16 cellular contexts compared by ENCODE assay signal in genomic region chr13:100887729-100888151, GRCh38.
A peak's percentile ranks its signal among the peaks of the same experiment; 100 is the strongest.
DNase-seq lines count a peak whose midpoint lies in the region; ATAC-seq and TF ChIP-seq lines count a peak whose summit lies in the region.
"Had no signal": no experiment of that assay in that cellular context is flagged by ENCODE, and none has a peak within 500 bp of the region (broad histone marks: within the 10 kb centered on the region; RNA-seq: fewer than 3 reads in every experiment).

No MANE protein-coding gene starts in this region.

- H3F3A ChIP-seq in neural progenitor cell (ENCODE audit: low read depth) = no peaks in the 10 kb centered on the region

- no peaks in the 10 kb centered on the region for H4K20me1 ChIP-seq in BLaER1 treated with 17β-estradiol and CSF1 and Interleukin-3, amounts not matched to agents 10 nM and 100 nM
- H4K20me1 ChIP-seq in neural progenitor cell (ENCODE audit: low read depth) = no peaks in the 10 kb centered on the region

- H3K36me3 Mint-ChIP-seq in neural progenitor cell = no peaks in the 10 kb centered on the region
- H3K36me3 Mint-ChIP-seq: activated naive CD8-positive, alpha-beta T cell had no signal

- WGBS in testis, 2 donors = 83 to 85% methylated on average over 1 of the region's 1 CpG

- DNase-seq in NB4 (ENCODE audit: low read depth) = peak; percentile 56
- peak; percentile 34 for DNase-seq in dedifferentiated amniotic fluid mesenchymal stem cell (ENCODE audit: extremely low spot score)
- DNase-seq in lower lobe of right lung = no peak
- no peak for DNase-seq in retina
- no peak for DNase-seq in neural progenitor cell (ENCODE audit: low spot score)
- no peak for DNase-seq in testis
- DNase-seq: DMS153, erythroblast, H9, NCI-H2081, sigmoid colon, SJCRH30 had no signal

- no peak overlapping the region for H3K4me3 ChIP-seq in BLaER1 treated with 17β-estradiol and CSF1 and Interleukin-3, amounts not matched to agents 10 nM and 100 nM
- H3K4me3 ChIP-seq in NB4 (ENCODE audit: low read depth, low read length) (no peak overlapping the region), lower lobe of right lung (no peak overlapping the region), neural progenitor cell (no peak overlapping the region), testis (no peak overlapping the region)
- H3K4me3 ChIP-seq: lung, sigmoid colon, SJCRH30 had no signal

- intact Hi-C loops in lower lobe of right lung (cut with DNase I) = no loop called here
- intact Hi-C loops in testis (cut with DNase I; ENCODE audit: low total_unique reads) = no loop called here

- H3K27me3 Mint-ChIP-seq in neural progenitor cell (ENCODE audit: insufficient read depth, low read depth) = no peaks in the 10 kb centered on the region

- H3K9me3 ChIP-seq in BLaER1 treated with 17β-estradiol and CSF1 and Interleukin-3, amounts not matched to agents 10 nM and 100 nM (replicated peaks in 1 of 11) = peaks cover 0 to 6% (median 0%) of the 10 kb centered on the region in 11 experiments; a peak in 3 of 22 replicates
- H3K9me3 ChIP-seq in lower lobe of right lung = no peaks in the 10 kb centered on the region
- H3K9me3 ChIP-seq in neural progenitor cell (ENCODE audit: low read depth) = no peaks in the 10 kb centered on the region
- no peaks in the 10 kb centered on the region for H3K9me3 ChIP-seq in testis
- H3K9me3 ChIP-seq: sigmoid colon, SJCRH30 had no signal

- H3K9me3 Mint-ChIP-seq in neural progenitor cell = no peaks in the 10 kb centered on the region

- TF ChIP-seq POLR2A in NB4 (IDR thresholded peaks at IDR 0.05; ENCODE audit: extremely low read depth, insufficient read length) (no peak), testis (IDR thresholded peaks at IDR 0.05) (no peak)

- H2AFZ ChIP-seq in neural progenitor cell (replicated peaks) = no peak overlapping the region

- no peak overlapping the region for H3K27ac ChIP-seq in BLaER1 treated with 17β-estradiol and CSF1 and Interleukin-3, amounts not matched to agents 10 nM and 100 nM
- H3K27ac ChIP-seq in lower lobe of right lung (no peak overlapping the region), neural progenitor cell (no peak overlapping the region), testis (no peak overlapping the region)
- H3K27ac ChIP-seq: sigmoid colon, SJCRH30 had no signal

- no peak overlapping the region for H3K9ac ChIP-seq in BLaER1 treated with 17β-estradiol and CSF1 and Interleukin-3, amounts not matched to agents 10 nM and 100 nM
- no peak overlapping the region for H3K9ac ChIP-seq in neural progenitor cell

- H3K79me2 ChIP-seq in neural progenitor cell (ENCODE audit: low read depth) = no peaks in the 10 kb centered on the region

- H3K36me3 ChIP-seq in BLaER1 treated with 17β-estradiol and CSF1 and Interleukin-3, amounts not matched to agents 10 nM and 100 nM = no peaks in the 10 kb centered on the region
- H3K36me3 ChIP-seq in lower lobe of right lung (no peaks in the 10 kb centered on the region), neural progenitor cell (no peaks in the 10 kb centered on the region), testis (ENCODE audit: low read depth, missing control alignments) (no peaks in the 10 kb centered on the region)
- H3K36me3 ChIP-seq: sigmoid colon, SJCRH30 had no signal

- TF ChIP-seq CTCF in NB4 (IDR thresholded peaks at IDR 0.05; ENCODE audit: low read depth, low read length) = no peak
- TF ChIP-seq CTCF in lower lobe of right lung (IDR thresholded peaks at IDR 0.05) = no peak
- no peak for TF ChIP-seq CTCF in neural progenitor cell (IDR thresholded peaks at IDR 0.05)
- no peak for TF ChIP-seq CTCF in testis (IDR thresholded peaks at IDR 0.05)

- ATAC-seq in lower lobe of right lung = peak; percentile 18 to 19
- no peak for ATAC-seq in GM18517 (IDR thresholded peaks at IDR 0.05; ENCODE audit: unreplicated experiment)

- H3K27me3 ChIP-seq in BLaER1 treated with 17β-estradiol and CSF1 and Interleukin-3, amounts not matched to agents 10 nM and 100 nM = no peaks in the 10 kb centered on the region
- H3K27me3 ChIP-seq in lower lobe of right lung (ENCODE audit: low read depth) = no peaks in the 10 kb centered on the region
- H3K27me3 ChIP-seq in neural progenitor cell = no peaks in the 10 kb centered on the region
- no peaks in the 10 kb centered on the region for H3K27me3 ChIP-seq in testis
- H3K27me3 ChIP-seq: sigmoid colon, SJCRH30 had no signal

- H3K4me2 ChIP-seq in BLaER1 treated with 17β-estradiol and CSF1 and Interleukin-3, amounts not matched to agents 10 nM and 100 nM = peak overlapping the region in 8 of 11 experiments; percentile 2 to 76 (median 54); a peak in 13 of 22 replicates
- H3K4me2 ChIP-seq in neural progenitor cell = no peak overlapping the region

- H3K4me1 ChIP-seq in BLaER1 treated with 17β-estradiol and CSF1 and Interleukin-3, amounts not matched to agents 10 nM and 100 nM = peaks cover 0 to 10% (median 7%) of the 10 kb centered on the region in 10 experiments; a peak in 12 of 20 replicates
- no peaks in the 10 kb centered on the region for H3K4me1 ChIP-seq in lower lobe of right lung
- H3K4me1 ChIP-seq in neural progenitor cell = peaks cover 9% of the 10 kb centered on the region
- no peaks in the 10 kb centered on the region for H3K4me1 ChIP-seq in testis
- H3K4me1 ChIP-seq: sigmoid colon, SJCRH30 had no signal

- H3K4me1 Mint-ChIP-seq in neural progenitor cell = peaks cover 13% of the 10 kb centered on the region

- no peak overlapping the region for H3K27ac Mint-ChIP-seq in neural progenitor cell
- H3K27ac Mint-ChIP-seq: activated naive CD8-positive, alpha-beta T cell; H9 had no signal

- no peak overlapping the region for H3K4me3 Mint-ChIP-seq in neural progenitor cell
- H3K4me3 Mint-ChIP-seq: activated naive CD8-positive, alpha-beta T cell; H9 had no signal

Comparison
In these comparisons a context has a peak if more than half of its experiments do, and no peak if none do; other contexts are left out.
1. DNase-seq: peak in NB4 (single experiment) and dedifferentiated amniotic fluid mesenchymal stem cell (single experiment); none in lower lobe of right lung (single experiment), retina (single experiment), neural progenitor cell (single experiment) and testis (single experiment).